22 cellular contexts compared by ENCODE assay signal in the genomic region with DNA sequence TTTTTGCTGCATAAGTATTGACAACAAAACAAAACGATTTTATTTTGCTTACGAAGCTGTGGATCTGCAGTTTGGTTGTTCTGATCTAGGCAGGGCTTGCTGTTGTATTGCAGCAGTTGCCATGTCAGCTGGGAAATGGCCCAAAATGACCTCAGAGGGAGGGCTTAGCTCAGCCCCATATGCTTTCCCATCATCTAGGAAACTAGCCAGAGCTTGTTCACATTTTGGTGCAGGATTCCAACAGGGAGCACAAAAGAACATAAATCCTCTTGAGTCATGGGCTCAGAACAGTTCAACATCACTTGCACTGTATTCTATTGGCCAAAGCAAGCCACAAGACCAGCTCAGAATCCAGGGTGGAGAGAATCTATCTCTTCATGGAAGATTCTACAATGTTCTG. TPM values are rescaled to one million over a fixed set of nuclear protein-coding genes. Genes with fewer than 3 reads are reported as not detected.
DNase-seq lines count a peak whose midpoint lies in the region; ATAC-seq, FAIRE-seq and TF ChIP-seq lines count a peak whose summit lies in the region.
"Had no signal": no experiment of that assay in that cellular context is flagged by ENCODE, and none has a peak within 500 bp of the region (broad histone marks: within the 10 kb centered on the region; RNA-seq: fewer than 3 reads in every experiment).

No MANE protein-coding gene starts in this region.

- dilution Hi-C loops in keratinocyte (cut with MboI; ENCODE audit: extremely low pct_ligation_motif_present, low sequenced_read_pairs) = no loop called here

- no peaks in the 10 kb centered on the region for H3K9me1 ChIP-seq in keratinocyte (ENCODE audit: control insufficient read depth, extremely low read depth, insufficient read depth, low read length)

- peak overlapping the region; percentile 56 for H2AFZ ChIP-seq in keratinocyte (ENCODE audit: control insufficient read depth, low read length)

- peaks cover 11% of the 10 kb centered on the region for H3K4me1 ChIP-seq in keratinocyte (ENCODE audit: control insufficient read depth, extremely low read depth, insufficient read depth, low read length)

- H3K9me3 ChIP-seq in keratinocyte (ENCODE audit: control insufficient read depth, low read depth, low read length) = no peaks in the 10 kb centered on the region

- no peak for TF ChIP-seq CTCF in keratinocyte (optimal IDR thresholded peaks at IDR 0.05 in 1 of 3, IDR thresholded peaks at IDR 0.05 in 1 of 3, conservative IDR thresholded peaks at IDR 0.05 in 1 of 3; ENCODE audit: extremely low read depth in 1 of 3, insufficient read depth in 2 of 3, low read length in 3 of 3)

- no peak overlapping the region for H3K9ac ChIP-seq in keratinocyte (ENCODE audit: control insufficient read depth, extremely low read depth, insufficient read depth, low read length)

- ATAC-seq in left ventricle myocardium superior (no peak), GM19324 (IDR thresholded peaks at IDR 0.05; ENCODE audit: low FRiP score, unreplicated experiment) (no peak)
- ATAC-seq: left colon, Right ventricle myocardium inferior had no signal

- intact Hi-C loops in left ventricle myocardium superior (cut with micrococcal nuclease) = no loop called here

- no peaks in the 10 kb centered on the region for H3K27me3 ChIP-seq in keratinocyte (ENCODE audit: control insufficient read depth, extremely low read depth, insufficient read depth, low read length)

- H3K27ac ChIP-seq in keratinocyte (ENCODE audit: control insufficient read depth, insufficient read depth, low read length) = peak overlapping the region; percentile 40

- FAIRE-seq in keratinocyte (lab: Jason Lieb, UNC) = peak; percentile 90
- FAIRE-seq: TTC549 had no signal

- no peaks in the 10 kb centered on the region for H3K79me2 ChIP-seq in keratinocyte (ENCODE audit: control insufficient read depth, insufficient read depth, low read length)

- H4K20me1 ChIP-seq in keratinocyte (ENCODE audit: control insufficient read depth, extremely low read depth, insufficient read depth, low read length) = no peaks in the 10 kb centered on the region

- H3K4me2 ChIP-seq in keratinocyte (ENCODE audit: control insufficient read depth, extremely low read depth, insufficient read depth, low read depth, low read length) = peak overlapping the region; percentile 5

- DNase-seq in AG08395 (ENCODE audit: low spot score) = peak; percentile 2
- DNase-seq in NCI-H446 treated with DMSO at 0.1 percent for 48 hours (lab: John Stamatoyannopoulos, UW) = peak; percentile 93
- DNase-seq in dedifferentiated amniotic fluid mesenchymal stem cell (ENCODE audit: extremely low spot score) = peak; percentile 50
- peak; percentile 23 for DNase-seq in keratinocyte (ENCODE audit: low read depth, low spot score)
- no peak for DNase-seq in left ventricle myocardium superior
- DNase-seq in activated CD4-positive, CD25-positive, alpha-beta regulatory T cell (lab: John Stamatoyannopoulos, UW) = no peak
- DNase-seq in inferior parietal cortex (ENCODE audit: extremely low spot score) = no peak
- DNase-seq: activated CD4-positive, alpha-beta T cell treated with anti-CD3 and anti-CD28 coated beads, Interleukin-2, amount 10 ng/mL, durations not matched to agents 7 days and 5 days; activated CD8-positive, alpha-beta memory T cell treated with anti-CD3 and anti-CD28 coated beads, Interleukin-2, amount 50 U/mL, for 4 hours; activated gamma-delta T cell; amniotic stem cell; CD4-positive, alpha-beta T cell; effector CD8-positive, alpha-beta T cell; KBM-7; MV-4-11; NCI-H1930; retina; SW 1271 had no signal

- no peaks in the 10 kb centered on the region for H3K36me3 ChIP-seq in keratinocyte (ENCODE audit: control insufficient read depth in 2 of 2, extremely low read depth in 1 of 2, insufficient read depth in 2 of 2, low read length in 2 of 2)

- no peak overlapping the region for H3K4me3 ChIP-seq in keratinocyte (ENCODE audit: control insufficient read depth in 2 of 3, extremely low read depth in 1 of 3, insufficient read depth in 2 of 3, low read depth in 1 of 3, low read length in 3 of 3)

RNA-seq across cellular contexts. Expression of a gene that starts 42.2 kb away (rescaled TPM):
- 0.30 to 0.49 TPM (median 0.45 TPM) in 3 replicates for polyA plus RNA-seq in keratinocyte
- not detected for polyA plus RNA-seq in keratinocyte (2011; ENCODE audit: low read depth)
- polyA plus RNA-seq in keratinocyte (2011; cell fraction: cytosol; rRNA removed) = 0.19 and 0.21 TPM in 2 replicates
- polyA plus RNA-seq in keratinocyte (2011; cell fraction: nucleus; rRNA removed) = 1.3 and 2.3 TPM in 2 replicates
- polyA plus RNA-seq in keratinocyte (2012; ENCODE audit: low replicate concordance) = 0.01 and 0.69 TPM in 2 replicates
- 0.39 to 2.4 TPM (median 1.0 TPM) in 3 replicates for polyA minus RNA-seq in keratinocyte
- polyA minus RNA-seq in keratinocyte (2011; cell fraction: cytosol; rRNA and poly(A)+ RNA removed) = not detected
- polyA minus RNA-seq in keratinocyte (2011; cell fraction: nucleus; rRNA and poly(A)+ RNA removed) = 1.5 and 2.1 TPM in 2 replicates
- total RNA-seq in left ventricle myocardium superior = 0.17 TPM
- total RNA-seq: activated CD4-positive, alpha-beta T cell treated with anti-CD3 and anti-CD28 coated beads, Interleukin-2, amount 10 ng/mL, durations not matched to agents 7 days and 5 days; CD4-positive, alpha-beta T cell had no signal

Comparison
In these comparisons a context has a peak if more than half of its experiments do, and no peak if none do; other contexts are left out.
1. DNase-seq: peak in AG08395 (single experiment), NCI-H446 treated with DMSO at 0.1 percent for 48 hours (single experiment), dedifferentiated amniotic fluid mesenchymal stem cell (single experiment) and keratinocyte (single experiment); none in left ventricle myocardium superior (single experiment), activated CD4-positive, CD25-positive, alpha-beta regulatory T cell (0 of 4) and inferior parietal cortex (single experiment).